Comparison of ENCODE assay signal across 16 cellular contexts in genomic region chr2:39942970-39943369, GRCh38.
DNase-seq lines count a peak whose midpoint lies in the region; ATAC-seq and TF ChIP-seq lines count a peak whose summit lies in the region.
"Had no signal": no experiment of that assay in that cellular context is flagged by ENCODE, and none has a peak within 500 bp of the region (broad histone marks: within the 10 kb centered on the region; RNA-seq: fewer than 3 reads in every experiment).

No MANE protein-coding gene starts in this region.

- no peaks in the 10 kb centered on the region for H3K9me3 ChIP-seq in neural cell (ENCODE audit: low read length)

- no peak for TF ChIP-seq RAD21 in neural cell (conservative IDR thresholded peaks at IDR 0.05)

- no peaks in the 10 kb centered on the region for H3K4me1 Mint-ChIP-seq in activated T-cell treated with anti-CD3 and anti-CD28 coated beads, Interleukin-2, amount 50 U/mL, for 4 hours (ENCODE audit: low read depth)

- no peaks in the 10 kb centered on the region for H4K20me1 ChIP-seq in neural cell (ENCODE audit: insufficient read depth)

- H3K4me3 ChIP-seq in epithelial cell of esophagus (ENCODE audit: low read length), result no peak overlapping the region
- H3K4me3 ChIP-seq in neural cell (ENCODE audit: low read length), result no peak overlapping the region
- H3K4me3 ChIP-seq: lung had no signal

- no peak overlapping the region for H2AFZ ChIP-seq in neural cell (ENCODE audit: low read depth, low read length)

- no peaks in the 10 kb centered on the region for H3K36me3 Mint-ChIP-seq in activated T-cell treated with anti-CD3 and anti-CD28 coated beads, Interleukin-2, amount 50 U/mL, for 4 hours (ENCODE audit: insufficient read depth)

- H3K9ac ChIP-seq in neural cell (ENCODE audit: low read length), result no peak overlapping the region

- H3K36me3 ChIP-seq in neural cell (ENCODE audit: insufficient read depth, low read length), result no peaks in the 10 kb centered on the region

- H3F3A ChIP-seq in neural cell (ENCODE audit: insufficient read depth, low read length, poor library complexity, severe bottlenecking), result no peaks in the 10 kb centered on the region

- no peaks in the 10 kb centered on the region for H3K27me3 Mint-ChIP-seq in activated T-cell treated with anti-CD3 and anti-CD28 coated beads, Interleukin-2, amount 50 U/mL, for 4 hours (ENCODE audit: low read depth)

- ATAC-seq in activated T-cell treated with anti-CD3 and anti-CD28 coated beads, Interleukin-2, amount 50 U/mL, for 4 hours, result no peak
- ATAC-seq: naive thymus-derived CD4-positive, alpha-beta T cell had no signal

- TF ChIP-seq CTCF in epithelial cell of esophagus (IDR thresholded peaks at IDR 0.05; ENCODE audit: insufficient read depth, low read depth, low read length, missing control alignments), result no peak
- TF ChIP-seq CTCF in neural cell (IDR thresholded peaks at IDR 0.05; ENCODE audit: poor library complexity, severe bottlenecking), result no peak

- no peaks in the 10 kb centered on the region for H3K9me2 ChIP-seq in neural cell (ENCODE audit: insufficient read depth, low read length)

- no peaks in the 10 kb centered on the region for H3K79me2 ChIP-seq in neural cell (replicated peaks; ENCODE audit: insufficient read depth, low read length)

- no peak overlapping the region for H3K27ac ChIP-seq in neural cell (ENCODE audit: low read length)

- H3K4me2 ChIP-seq in neural cell (ENCODE audit: low read length), result no peak overlapping the region

- peaks cover 6% of the 10 kb centered on the region for H3K9me3 Mint-ChIP-seq in activated T-cell treated with anti-CD3 and anti-CD28 coated beads, Interleukin-2, amount 50 U/mL, for 4 hours

- peak; percentile 94 for TF ChIP-seq EP300 in neural cell (conservative IDR thresholded peaks at IDR 0.05; ENCODE audit: poor library complexity, severe bottlenecking)

- no peaks in the 10 kb centered on the region for H3K27me3 ChIP-seq in neural cell (ENCODE audit: insufficient read depth, low read depth, low read length)

- no peak overlapping the region for H3K4me3 Mint-ChIP-seq in activated T-cell treated with anti-CD3 and anti-CD28 coated beads, Interleukin-2, amount 50 U/mL, for 4 hours

- DNase-seq in ELR (ENCODE audit: low read depth) (peak; percentile 13), NCI-H82 (lab: John Stamatoyannopoulos, UW) (peak; percentile 94), epithelial cell of esophagus (ENCODE audit: low read depth) (peak; percentile 9), superior temporal gyrus (ENCODE audit: extremely low spot score) (no peak), NCI-H1694 treated with DMSO at 0.1 percent for 48 hours (lab: John Stamatoyannopoulos, UW) (no peak), NCI-H1436 (lab: John Stamatoyannopoulos, UW) (no peak)
- no peak for DNase-seq in activated T-cell treated with anti-CD3 and anti-CD28 coated beads, Interleukin-2, amount 50 U/mL, for 4 hours
- DNase-seq: activated CD4-positive, CD25-positive, alpha-beta regulatory T cell; activated effector memory CD4-positive, alpha-beta T cell treated with Interleukin-2 at 50 U/mL for 16 hours; C1 segment of cervical spinal cord; DMS53; naive thymus-derived CD4-positive, alpha-beta T cell; NCI-H345; trophoblast cell had no signal

TF ChIP-seq in neural cell, 6 proteins besides CTCF, POLR2A, EP300 and RAD21:
- TF ChIP-seq REST (IDR thresholded peaks at IDR 0.05; ENCODE audit: borderline replicate concordance) (peak; percentile 40), SMC3 (conservative IDR thresholded peaks at IDR 0.05; ENCODE audit: poor library complexity) (no peak), MXI1 (conservative IDR thresholded peaks at IDR 0.05; ENCODE audit: poor library complexity, severe bottlenecking) (no peak), POLR2AphosphoS5 (IDR thresholded peaks at IDR 0.05) (peak; percentile 70), TAF1 (IDR thresholded peaks at IDR 0.05; ENCODE audit: low read depth) (no peak), EZH2 (IDR thresholded peaks at IDR 0.05; ENCODE audit: borderline replicate concordance, insufficient read depth, low read length, poor library complexity, severe bottlenecking) (no peak)

Comparison
In these comparisons a context has a peak if more than half of its experiments do, and no peak if none do; other contexts are left out.
1. DNase-seq: peak in ELR (single experiment), NCI-H82 (single experiment) and epithelial cell of esophagus (single experiment); none in superior temporal gyrus (single experiment), NCI-H1694 treated with DMSO at 0.1 percent for 48 hours (single experiment), activated T-cell treated with anti-CD3 and anti-CD28 coated beads, Interleukin-2, amount 50 U/mL, for 4 hours (single experiment) and NCI-H1436 (single experiment).